In genomic region chr5:173010547-173011464, GRCh38 we compare ENCODE assay signal across 8 cellular contexts. TPM values are rescaled to one million over a fixed set of nuclear protein-coding genes. Genes with fewer than 3 reads are reported as not detected.
A peak's percentile ranks its signal among the peaks of the same experiment; 100 is the strongest.
DNase-seq lines count a peak whose midpoint lies in the region; ATAC-seq and TF ChIP-seq lines count a peak whose summit lies in the region.

No MANE protein-coding gene starts in this region.

- TF ChIP-seq CTCF in liver (IDR thresholded peaks at IDR 0.05; ENCODE audit: low read depth, low read length, missing input control) (peak; percentile 42), transverse colon (IDR thresholded peaks at IDR 0.05) (peak in 4 of 5 experiments; percentile 19 to 41 (median 30))

- no peak for TF ChIP-seq POLR2A in transverse colon (IDR thresholded peaks at IDR 0.05)

- TF ChIP-seq EP300 in transverse colon (IDR thresholded peaks at IDR 0.05; ENCODE audit: low read depth) = no peak

- H3K4me3 Mint-ChIP-seq in activated T-cell treated with anti-CD3 and anti-CD28 coated beads, Interleukin-2, amount 50 U/mL, for 24 hours = no peak overlapping the region
- H3K4me3 Mint-ChIP-seq in activated T-cell treated with anti-CD3 and anti-CD28 coated beads, Interleukin-2, amount 50 U/mL, for 4 hours = no peak overlapping the region
- no peak overlapping the region for H3K4me3 Mint-ChIP-seq in dendritic cell treated with granulocyte-macrophage colony-stimulating factor and Interleukin-4, amounts not matched to agents 40 ng/mL and 50 ng/mL, for 4 days

- TF ChIP-seq RAD21 in liver (IDR thresholded peaks at IDR 0.05) = peak; percentile 80 to 85

- H3K9ac ChIP-seq in liver (ENCODE audit: low read depth in 1 of 2, low read length in 2 of 2) = no peak overlapping the region

- ATAC-seq in activated T-cell treated with anti-CD3 and anti-CD28 coated beads, Interleukin-2, amount 50 U/mL, for 4 hours = no peak
- no peak for ATAC-seq in HG03521 (IDR thresholded peaks at IDR 0.05; ENCODE audit: unreplicated experiment)
- ATAC-seq in HG02642 (IDR thresholded peaks at IDR 0.05; ENCODE audit: poor library complexity, unreplicated experiment) = no peak

- intact Hi-C loops in dendritic cell treated with granulocyte-macrophage colony-stimulating factor and Interleukin-4, amounts not matched to agents 40 ng/mL and 50 ng/mL, for 4 days (cut with micrococcal nuclease) = loop anchor here (2.0 kb wide), 2 partner anchors 46 to 134 kb away; partner anchors contain the start of genes BNIP1 and CREBRF
- intact Hi-C loops in transverse colon (cut with DNase I; ENCODE audit: low total_unique reads) = no loop called here

- in situ Hi-C loops in transverse colon (cut with MboI; ENCODE audit: low pct_ligation_motif_present in 1 of 4, low pct_unique_long_range_greater_than_20kb in 1 of 4, low sequenced_read_pairs in 3 of 4) = no loop called here

- H3K4me3 ChIP-seq in liver (ENCODE audit: low read depth in 1 of 3, low read length in 3 of 3) (no peak overlapping the region), transverse colon (no peak overlapping the region)

- no peaks in the 10 kb centered on the region for H3K9me3 ChIP-seq in liver (ENCODE audit: control insufficient read depth in 4 of 4, low read length in 3 of 4)
- H3K9me3 ChIP-seq in transverse colon = no peaks in the 10 kb centered on the region

- peaks cover 37% of the 10 kb centered on the region for H3K36me3 Mint-ChIP-seq in activated T-cell treated with anti-CD3 and anti-CD28 coated beads, Interleukin-2, amount 50 U/mL, for 24 hours (ENCODE audit: low read depth)
- peaks cover 8% of the 10 kb centered on the region for H3K36me3 Mint-ChIP-seq in activated T-cell treated with anti-CD3 and anti-CD28 coated beads, Interleukin-2, amount 50 U/mL, for 4 hours (ENCODE audit: insufficient read depth)
- H3K36me3 Mint-ChIP-seq in dendritic cell treated with granulocyte-macrophage colony-stimulating factor and Interleukin-4, amounts not matched to agents 40 ng/mL and 50 ng/mL, for 4 days (ENCODE audit: low read depth) = peaks cover 22% of the 10 kb centered on the region

- no peaks in the 10 kb centered on the region for H3K27me3 ChIP-seq in liver (ENCODE audit: control insufficient read depth in 4 of 4, insufficient read depth in 4 of 4, low read length in 3 of 4)
- no peaks in the 10 kb centered on the region for H3K27me3 ChIP-seq in transverse colon

- no peaks in the 10 kb centered on the region for H3K27me3 Mint-ChIP-seq in activated T-cell treated with anti-CD3 and anti-CD28 coated beads, Interleukin-2, amount 50 U/mL, for 24 hours
- H3K27me3 Mint-ChIP-seq in activated T-cell treated with anti-CD3 and anti-CD28 coated beads, Interleukin-2, amount 50 U/mL, for 4 hours (ENCODE audit: low read depth) = no peaks in the 10 kb centered on the region
- no peaks in the 10 kb centered on the region for H3K27me3 Mint-ChIP-seq in dendritic cell treated with granulocyte-macrophage colony-stimulating factor and Interleukin-4, amounts not matched to agents 40 ng/mL and 50 ng/mL, for 4 days

- H3K9me3 Mint-ChIP-seq in activated T-cell treated with anti-CD3 and anti-CD28 coated beads, Interleukin-2, amount 50 U/mL, for 24 hours = no peaks in the 10 kb centered on the region
- no peaks in the 10 kb centered on the region for H3K9me3 Mint-ChIP-seq in activated T-cell treated with anti-CD3 and anti-CD28 coated beads, Interleukin-2, amount 50 U/mL, for 4 hours
- no peaks in the 10 kb centered on the region for H3K9me3 Mint-ChIP-seq in dendritic cell treated with granulocyte-macrophage colony-stimulating factor and Interleukin-4, amounts not matched to agents 40 ng/mL and 50 ng/mL, for 4 days

- no peak for DNase-seq in activated T-cell treated with anti-CD3 and anti-CD28 coated beads, Interleukin-2, amount 50 U/mL, for 24 hours
- no peak for DNase-seq in activated T-cell treated with anti-CD3 and anti-CD28 coated beads, Interleukin-2, amount 50 U/mL, for 4 hours
- DNase-seq in transverse colon (peak; percentile 56), NCI-H2196 (lab: John Stamatoyannopoulos, UW; ENCODE audit: unreplicated experiment) (no peak)

- H3K27ac Mint-ChIP-seq in activated T-cell treated with anti-CD3 and anti-CD28 coated beads, Interleukin-2, amount 50 U/mL, for 24 hours = peak overlapping the region; percentile 50
- H3K27ac Mint-ChIP-seq in dendritic cell treated with granulocyte-macrophage colony-stimulating factor and Interleukin-4, amounts not matched to agents 40 ng/mL and 50 ng/mL, for 4 days = peak overlapping the region; percentile 53

- H3K27ac ChIP-seq in liver (ENCODE audit: low read depth in 1 of 2, low read length in 2 of 2) (no peak overlapping the region), transverse colon (peak overlapping the region in 2 of 4 donors; percentile 24 to 49)

- H3K4me1 ChIP-seq in liver (ENCODE audit: control insufficient read depth in 4 of 4, insufficient read depth in 4 of 4, low read length in 3 of 4) = peaks cover 2 to 15% (median 9%) of the 10 kb centered on the region in 4 donors
- peaks cover 15 to 71% (median 37%) of the 10 kb centered on the region in 4 donors for H3K4me1 ChIP-seq in transverse colon

- 73% methylated on average over 11 of the region's 11 CpGs for WGBS in liver
- WGBS in transverse colon (ENCODE audit: low coverage in 1 of 2), 2 donors = 72 to 100% methylated on average over 2 to 11 of the region's 11 CpGs

- H3K36me3 ChIP-seq in liver (ENCODE audit: control insufficient read depth in 4 of 4, insufficient read depth in 3 of 4, low read depth in 1 of 4, low read length in 3 of 4) (no peaks in the 10 kb centered on the region), transverse colon (no peaks in the 10 kb centered on the region)

- H3K4me1 Mint-ChIP-seq in activated T-cell treated with anti-CD3 and anti-CD28 coated beads, Interleukin-2, amount 50 U/mL, for 24 hours (ENCODE audit: low read depth) = peaks cover 61% of the 10 kb centered on the region
- peaks cover 54% of the 10 kb centered on the region for H3K4me1 Mint-ChIP-seq in activated T-cell treated with anti-CD3 and anti-CD28 coated beads, Interleukin-2, amount 50 U/mL, for 4 hours (ENCODE audit: low read depth)
- H3K4me1 Mint-ChIP-seq in dendritic cell treated with granulocyte-macrophage colony-stimulating factor and Interleukin-4, amounts not matched to agents 40 ng/mL and 50 ng/mL, for 4 days (ENCODE audit: low read depth) = peaks cover 81% of the 10 kb centered on the region

TF ChIP-seq in liver, 16 proteins besides CTCF, POLR2A, EP300 and RAD21:
- peak in 1 of 2 donors; percentile 10 for TF ChIP-seq HNF4A (conservative IDR thresholded peaks at IDR 0.05)
- TF ChIP-seq NR2F2 (IDR thresholded peaks at IDR 0.05) = peak; percentile 37
- no peak for TF ChIP-seq TAF1 (conservative IDR thresholded peaks at IDR 0.05)
- peak in 1 of 2 donors; percentile 23 for TF ChIP-seq RXRA (IDR thresholded peaks at IDR 0.05)
- no peak for TF ChIP-seq JUND (IDR thresholded peaks at IDR 0.05)

RNA-seq across cellular contexts. Expression of gene ATP6V0E1, which starts 27.2 kb away (rescaled TPM):
- total RNA-seq in activated T-cell treated with anti-CD3 and anti-CD28 coated beads, Interleukin-2, amount 50 U/mL, for 4 hours = 100 to 1,000 TPM; 196 to 234 (median 209) TPM
- total RNA-seq in liver (10 to 100 TPM; 56.6 to 86.7 TPM), transverse colon (100 to 1,000 TPM in 3 of 4 donors, 10 to 100 TPM in 1; 60.9 to 212 (median 138) TPM)
- 100 to 1,000 TPM; 135 to 396 TPM for polyA plus RNA-seq in liver

RNA-seq across cellular contexts. Expression of gene CREBRF, which starts 45.3 kb away (rescaled TPM):
- 10 to 100 TPM in 2 of 3 donors, 1 to 10 TPM in 1; 7.2 to 11.7 (median 10.1) TPM for total RNA-seq in activated T-cell treated with anti-CD3 and anti-CD28 coated beads, Interleukin-2, amount 50 U/mL, for 4 hours
- 10 to 100 TPM; 10.2 to 12.0 TPM for total RNA-seq in liver
- polyA plus RNA-seq in liver = 1 to 10 TPM; 2.0 to 5.1 TPM
- total RNA-seq in transverse colon = 10 to 100 TPM; 24.3 to 40.6 (median 32.3) TPM

RNA-seq across cellular contexts. Expression of gene RPL26L1, which starts 51.6 kb away (rescaled TPM):
- total RNA-seq in activated T-cell treated with anti-CD3 and anti-CD28 coated beads, Interleukin-2, amount 50 U/mL, for 4 hours = 100 to 1,000 TPM in 1 of 3 donors, 10 to 100 TPM in 2; 89.6 to 105 (median 95.3) TPM
- total RNA-seq in liver (10 to 100 TPM; 11.6 to 14.6 TPM), transverse colon (10 to 100 TPM in 2 of 4 donors, 1 to 10 TPM in 1, not detected in 1; 1.6 to 22.3 (median 19.5) TPM)
- 10 to 100 TPM; 41.0 to 52.2 TPM for polyA plus RNA-seq in liver
